Comparison of ENCODE assay signal across 18 cellular contexts in genomic region chr6:23456396-23456795, GRCh38.
A peak's percentile ranks its signal among the peaks of the same experiment; 100 is the strongest.
DNase-seq lines count a peak whose midpoint lies in the region; FAIRE-seq and TF ChIP-seq lines count a peak whose summit lies in the region.
"Had no signal": no experiment of that assay in that cellular context is flagged by ENCODE, and none has a peak within 500 bp of the region (broad histone marks: within the 10 kb centered on the region; RNA-seq: fewer than 3 reads in every experiment).

No MANE protein-coding gene starts in this region.

- no peaks in the 10 kb centered on the region for H3K9me1 ChIP-seq in endothelial cell of umbilical vein (replicated peaks; ENCODE audit: control insufficient read depth, extremely low read depth, insufficient read depth, low read length)

- no peak overlapping the region for H3K27ac Mint-ChIP-seq in osteocyte (ENCODE audit: unreplicated experiment)
- H3K27ac Mint-ChIP-seq: B cell; CD4-positive, alpha-beta T cell had no signal

- no peaks in the 10 kb centered on the region for H3K27me3 Mint-ChIP-seq in osteocyte (ENCODE audit: unreplicated experiment)
- H3K27me3 Mint-ChIP-seq: B cell; CD4-positive, alpha-beta T cell had no signal

- no peaks in the 10 kb centered on the region for H3K4me1 Mint-ChIP-seq in osteocyte (ENCODE audit: unreplicated experiment)
- H3K4me1 Mint-ChIP-seq: B cell had no signal

- no TSS peak for BruUV-seq in endothelial cell of umbilical vein (replicated peaks; lab: Mats Ljungman, UMichigan)

- POLR2A ChIA-PET in endothelial cell of umbilical vein (lab: Charles Lee): no interaction called here

- H3K36me3 Mint-ChIP-seq in osteocyte (ENCODE audit: unreplicated experiment): no peaks in the 10 kb centered on the region

- no peak overlapping the region for H3K9ac ChIP-seq in endothelial cell of umbilical vein (replicated peaks; ENCODE audit: extremely low read depth, insufficient read depth, low read length)
- H3K9ac ChIP-seq: GM23248 had no signal

- no peaks in the 10 kb centered on the region for H4K20me1 ChIP-seq in endothelial cell of umbilical vein (replicated peaks; ENCODE audit: control insufficient read depth, extremely low read depth, insufficient read depth, low read length)

- FAIRE-seq in endothelial cell of umbilical vein (lab: Jason Lieb, UNC): peak; percentile 67
- FAIRE-seq: A204.1, G401.6, H54 had no signal

- TF ChIP-seq POLR2A in endothelial cell of umbilical vein (IDR thresholded peaks at IDR 0.05; ENCODE audit: low read depth, low read length) (no peak), vagina (IDR thresholded peaks at IDR 0.05) (no peak)

- H3K4me3 Mint-ChIP-seq in osteocyte (ENCODE audit: unreplicated experiment): no peak overlapping the region
- H3K4me3 Mint-ChIP-seq: B cell; CD4-positive, alpha-beta T cell had no signal

- no peaks in the 10 kb centered on the region for H3K79me2 ChIP-seq in endothelial cell of umbilical vein (ENCODE audit: control insufficient read depth, insufficient read depth, low read length)

- peak overlapping the region; percentile 72 for H3K27ac ChIP-seq in VCaP
- H3K27ac ChIP-seq in endothelial cell of umbilical vein (ENCODE audit: insufficient read depth, low read depth, low read length): no peak overlapping the region
- no peak overlapping the region for H3K27ac ChIP-seq in tibial artery
- no peak overlapping the region for H3K27ac ChIP-seq in vagina
- H3K27ac ChIP-seq: GM23248 had no signal

- no peaks in the 10 kb centered on the region for H3K9me3 Mint-ChIP-seq in osteocyte (ENCODE audit: unreplicated experiment)
- H3K9me3 Mint-ChIP-seq: CD4-positive, alpha-beta T cell had no signal

- H3K9me3 ChIP-seq in endothelial cell of umbilical vein (replicated peaks; ENCODE audit: control insufficient read depth, insufficient read depth, low read length) (no peaks in the 10 kb centered on the region), tibial artery (no peaks in the 10 kb centered on the region), vagina (no peaks in the 10 kb centered on the region)

- H3K4me3 ChIP-seq in endothelial cell of umbilical vein (replicated peaks in 1 of 3; ENCODE audit: insufficient read depth in 1 of 3, low read depth in 1 of 3, low read length in 3 of 3): no peak overlapping the region
- H3K4me3 ChIP-seq in tibial artery: no peak overlapping the region
- H3K4me3 ChIP-seq in vagina: no peak overlapping the region
- H3K4me3 ChIP-seq: GM23248 had no signal

- H3K4me1 ChIP-seq in endothelial cell of umbilical vein (ENCODE audit: control insufficient read depth, extremely low read depth, insufficient read depth, low read length) (peaks cover 2% of the 10 kb centered on the region), tibial artery (no peaks in the 10 kb centered on the region), vagina (no peaks in the 10 kb centered on the region)

- TF ChIP-seq CTCF in VCaP (conservative IDR thresholded peaks at IDR 0.05) (no peak), endothelial cell of umbilical vein (IDR thresholded peaks at IDR 0.05; ENCODE audit: extremely low read depth in 1 of 2, insufficient read depth in 1 of 2, low read depth in 1 of 2, low read length in 2 of 2) (no peak), tibial artery (IDR thresholded peaks at IDR 0.05) (no peak), osteocyte (IDR thresholded peaks at IDR 0.05) (no peak), vagina (IDR thresholded peaks at IDR 0.05) (no peak)

- peak; percentile 27 for DNase-seq in HCEC 1CT
- peak; percentile 49 for DNase-seq in endothelial cell of umbilical vein (ENCODE audit: low read depth, low spot score)
- no peak for DNase-seq in NCI-H524 (lab: John Stamatoyannopoulos, UW)
- no peak for DNase-seq in tibial artery
- DNase-seq in osteocyte (ENCODE audit: extremely low spot score, unreplicated experiment): no peak
- no peak for DNase-seq in vagina (ENCODE audit: extremely low spot score in 2 of 2)
- DNase-seq: C1 segment of cervical spinal cord; Calu3; CD4-positive, alpha-beta T cell; DMS 273 treated with DMSO at 0.1 percent for 48 hours; DMS79 treated with DMSO at 0.1 percent for 48 hours; EL; GM23248 had no signal

- intact Hi-C loops in endothelial cell of umbilical vein (cut with micrococcal nuclease): no loop called here
- intact Hi-C loops in tibial artery (cut with DNase I; ENCODE audit: low total_unique reads): no loop called here
- intact Hi-C loops in vagina (cut with DNase I): no loop called here

- H2AFZ ChIP-seq in endothelial cell of umbilical vein (ENCODE audit: low read depth, low read length): no peak overlapping the region
- H2AFZ ChIP-seq: GM23248 had no signal

- no peak overlapping the region for H3K4me2 ChIP-seq in endothelial cell of umbilical vein (ENCODE audit: insufficient read depth, low read length)

- CTCF ChIA-PET in endothelial cell of umbilical vein (lab: Charles Lee): no interaction called here

- H3K27me3 ChIP-seq in endothelial cell of umbilical vein (ENCODE audit: control insufficient read depth in 2 of 2, insufficient read depth in 2 of 2, low read length in 2 of 2): no peaks in the 10 kb centered on the region
- H3K27me3 ChIP-seq in tibial artery: no peaks in the 10 kb centered on the region
- no peaks in the 10 kb centered on the region for H3K27me3 ChIP-seq in vagina

- no peaks in the 10 kb centered on the region for H3K36me3 ChIP-seq in endothelial cell of umbilical vein (ENCODE audit: control insufficient read depth in 2 of 2, extremely low read depth in 1 of 2, insufficient read depth in 2 of 2, low read length in 2 of 2)
- H3K36me3 ChIP-seq in tibial artery: no peaks in the 10 kb centered on the region
- no peaks in the 10 kb centered on the region for H3K36me3 ChIP-seq in vagina

- dilution Hi-C loops in endothelial cell of umbilical vein (cut with MboI; ENCODE audit: extremely low pct_ligation_motif_present, low sequenced_read_pairs): no loop called here

TF ChIP-seq in endothelial cell of umbilical vein, 7 proteins besides CTCF, POLR2A, EP300 and RAD21:
- TF ChIP-seq GATA2 (IDR thresholded peaks at IDR 0.05; ENCODE audit: insufficient read depth, insufficient read length, low read depth, low read length) (no peak), POLR2AphosphoS5 (IDR thresholded peaks at IDR 0.05; ENCODE audit: insufficient read depth, low read depth, low read length) (no peak), MAX (IDR thresholded peaks at IDR 0.05; ENCODE audit: insufficient read depth, insufficient read length) (no peak), JUN (IDR thresholded peaks at IDR 0.05; ENCODE audit: borderline replicate concordance, insufficient read depth, insufficient read length, low read depth) (no peak), FOS (IDR thresholded peaks at IDR 0.05; ENCODE audit: borderline replicate concordance, insufficient read depth, low read length) (no peak), EZH2 (IDR thresholded peaks at IDR 0.05; ENCODE audit: borderline replicate concordance, low read depth, low read length, severe bottlenecking) (no peak), MYC (IDR thresholded peaks at IDR 0.05; ENCODE audit: low read depth, low read length) (no peak)

Comparison
In these comparisons a context has a peak if more than half of its experiments do, and no peak if none do; other contexts are left out.
1. DNase-seq: peak in HCEC 1CT (single experiment) and endothelial cell of umbilical vein (single experiment); none in NCI-H524 (0 of 2), tibial artery (0 of 2), osteocyte (single experiment) and vagina (0 of 2).